1 cellular context compared by ENCODE assay signal in the genomic region with DNA sequence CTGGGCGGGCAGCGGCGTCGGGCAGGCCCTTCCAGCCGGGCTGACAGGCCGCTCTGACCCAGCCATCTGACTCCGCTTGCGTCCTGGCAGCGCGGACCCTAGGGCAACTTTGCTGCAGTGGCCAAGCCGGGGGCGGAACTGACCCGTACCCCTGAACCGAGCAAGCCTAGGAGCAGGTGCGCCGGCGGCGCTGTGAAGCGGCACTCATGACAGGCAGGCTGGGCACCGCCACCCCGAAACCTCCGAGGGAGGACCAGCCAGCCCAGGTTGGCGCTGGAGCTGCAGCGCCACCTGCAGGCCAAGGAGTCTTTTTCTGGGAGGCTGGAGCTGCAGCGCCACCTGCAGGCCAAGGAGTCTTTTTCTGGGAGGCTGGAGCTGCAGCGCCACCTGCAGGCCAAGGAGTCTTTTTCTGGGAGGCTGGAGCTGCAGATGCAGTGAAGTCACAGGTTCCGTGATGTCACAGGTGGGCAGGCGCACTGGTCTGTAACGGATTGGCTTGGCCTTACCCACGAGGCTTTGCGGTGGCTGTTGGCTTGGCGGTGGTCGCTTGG.
TF ChIP-seq lines count a peak whose summit lies in the region.

CCDC144A (plus strand) TSS at position 511 of the 551 bp plus-strand sequence. CDS start 160 bp downstream, outside the sequence.

TF ChIP-seq in H1, 55 proteins besides CTCF, POLR2A, EP300 and RAD21:
- TF ChIP-seq CREB1 (IDR thresholded peaks at IDR 0.05) (peak; percentile 80), JUND (IDR thresholded peaks at IDR 0.05; ENCODE audit: low read length) (0 out of 2 replicates have a peak, but pooled peaks have one; percentile 26)
- TF ChIP-seq, protein P1, sequence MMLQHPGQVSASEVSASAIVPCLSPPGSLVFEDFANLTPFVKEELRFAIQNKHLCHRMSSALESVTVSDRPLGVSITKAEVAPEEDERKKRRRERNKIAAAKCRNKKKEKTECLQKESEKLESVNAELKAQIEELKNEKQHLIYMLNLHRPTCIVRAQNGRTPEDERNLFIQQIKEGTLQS (IDR thresholded peaks at IDR 0.05; ENCODE audit: insufficient read depth, low read depth, low read length): 0 out of 2 replicates have a peak, but pooled peaks have one; percentile 55
